In genomic region chr9:4680178-4680535, GRCh38 we compare ENCODE assay signal across 8 cellular contexts. TPM values are rescaled to one million over a fixed set of nuclear protein-coding genes. Genes with fewer than 3 reads are reported as not detected.
DNase-seq lines count a peak whose midpoint lies in the region; ATAC-seq and TF ChIP-seq lines count a peak whose summit lies in the region.

No MANE protein-coding gene starts in this region.

- no peaks in the 10 kb centered on the region for H3K36me3 Mint-ChIP-seq in glutamatergic neuron (ENCODE audit: unreplicated experiment)

- no peaks in the 10 kb centered on the region for H3K9me3 ChIP-seq in muscle layer of colon (ENCODE audit: low read length)

- H3K4me3 ChIP-seq in HL-60 (replicated peaks; ENCODE audit: insufficient read depth, low read length) (peak overlapping the region; percentile 87), muscle layer of colon (ENCODE audit: low read depth in 1 of 2, low read length in 2 of 2) (peak overlapping the region; percentile 94 to 95)

- H3K4me1 Mint-ChIP-seq in glutamatergic neuron (ENCODE audit: low read depth, unreplicated experiment) = no peaks in the 10 kb centered on the region

- ATAC-seq in HG03354 (IDR thresholded peaks at IDR 0.05; ENCODE audit: poor library complexity, severe bottlenecking, unreplicated experiment) (no peak), HG02884 (IDR thresholded peaks at IDR 0.05; ENCODE audit: unreplicated experiment) (no peak)

- no peak for TF ChIP-seq CTCF in C4-2B (conservative IDR thresholded peaks at IDR 0.05)
- TF ChIP-seq CTCF in HL-60 (IDR thresholded peaks at IDR 0.05; ENCODE audit: insufficient read depth, low read length) = no peak
- no peak for TF ChIP-seq CTCF in glutamatergic neuron (IDR thresholded peaks at IDR 0.05; ENCODE audit: partially characterized antibody, unreplicated experiment)

- DNase-seq in HL-60 (ENCODE audit: low read depth in 1 of 2, low spot score in 1 of 2) (no peak), dermis blood vessel endothelial cell (peak; percentile 36), glutamatergic neuron (no peak), NCI-H510A treated with DMSO at 0.1 percent for 48 hours (lab: John Stamatoyannopoulos, UW) (no peak)

- H3K27me3 ChIP-seq in HL-60 (ENCODE audit: insufficient read depth, poor library complexity, severe bottlenecking) = no peaks in the 10 kb centered on the region
- H3K27me3 ChIP-seq in muscle layer of colon (ENCODE audit: control insufficient read depth in 1 of 2, insufficient read depth in 2 of 2, low read length in 2 of 2) = no peaks in the 10 kb centered on the region

- H3K27me3 Mint-ChIP-seq in glutamatergic neuron (ENCODE audit: unreplicated experiment) = no peaks in the 10 kb centered on the region

- H3K36me3 ChIP-seq in muscle layer of colon (ENCODE audit: insufficient read depth, low read length) = no peaks in the 10 kb centered on the region

- peak overlapping the region; percentile 78 for H3K9ac ChIP-seq in muscle layer of colon (ENCODE audit: low read length)

- H3K27ac Mint-ChIP-seq in glutamatergic neuron (ENCODE audit: unreplicated experiment) = no peak overlapping the region

- H3K27ac ChIP-seq in C4-2B = peak overlapping the region; percentile 84
- peak overlapping the region; percentile 95 for H3K27ac ChIP-seq in HL-60 (replicated peaks)
- peak overlapping the region; percentile 99 for H3K27ac ChIP-seq in muscle layer of colon (ENCODE audit: low read depth, low read length)

- no peaks in the 10 kb centered on the region for H3K9me3 Mint-ChIP-seq in glutamatergic neuron (ENCODE audit: unreplicated experiment)

- peaks cover 26% of the 10 kb centered on the region for H3K4me1 ChIP-seq in muscle layer of colon (ENCODE audit: insufficient read depth, low read length)

- no peak overlapping the region for H3K4me3 Mint-ChIP-seq in glutamatergic neuron (ENCODE audit: unreplicated experiment)

RNA-seq across cellular contexts. Expression of gene CDC37L1, which starts 0.8 kb away (rescaled TPM):
- total RNA-seq in dermis blood vessel endothelial cell (11.7 and 15.1 TPM in 2 replicates), glutamatergic neuron (ENCODE audit: unreplicated experiment) (20.8 TPM)

RNA-seq across cellular contexts. Expression of gene SPATA6L, which starts 13.9 kb away (rescaled TPM):
- total RNA-seq in dermis blood vessel endothelial cell (2.7 and 8.8 TPM in 2 replicates), glutamatergic neuron (ENCODE audit: unreplicated experiment) (0.59 TPM)

RNA-seq across cellular contexts. Expression of gene PLPP6, which starts 18.1 kb away (rescaled TPM):
- total RNA-seq in dermis blood vessel endothelial cell (6.1 and 8.0 TPM in 2 replicates), glutamatergic neuron (ENCODE audit: unreplicated experiment) (12.0 TPM)
